In the genomic region with DNA sequence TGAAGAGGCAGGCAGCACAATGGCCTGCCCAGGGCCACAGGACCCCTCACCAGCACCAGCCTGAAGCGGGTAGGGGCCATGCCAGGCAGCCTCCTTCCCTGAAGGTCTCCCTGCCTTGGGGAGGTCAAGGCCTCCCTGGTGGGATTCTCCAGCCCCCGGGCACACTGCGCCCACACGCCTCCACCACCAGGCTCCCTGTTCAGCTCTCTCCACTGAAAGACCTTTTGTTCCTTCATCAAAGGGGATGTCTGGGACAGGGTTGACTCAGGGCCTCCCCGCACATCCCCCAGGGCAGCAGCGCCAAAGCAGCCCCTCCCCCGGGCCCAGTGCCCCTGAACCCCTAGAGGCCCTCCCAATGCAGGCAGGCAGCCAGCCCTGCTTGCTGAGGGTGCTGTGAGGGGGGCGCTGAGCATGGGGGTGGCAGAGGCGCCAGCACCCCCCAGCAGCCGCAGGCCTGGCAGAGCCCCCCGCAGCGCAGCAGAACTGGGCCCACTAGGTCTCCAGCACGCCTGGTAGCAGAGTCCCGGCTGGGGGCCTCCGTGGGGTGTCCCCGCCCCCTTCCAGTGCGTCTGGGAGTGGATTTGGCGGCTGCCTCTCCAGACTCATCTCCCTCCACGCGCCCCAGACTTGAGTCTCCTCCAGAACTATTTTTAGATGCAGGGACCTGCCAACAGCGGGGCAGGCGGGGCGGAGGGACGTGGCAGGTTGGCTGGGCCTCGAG, we compare ENCODE assay signal across 9 cellular contexts. TPM values are rescaled to one million over a fixed set of nuclear protein-coding genes. Genes with fewer than 3 reads are reported as not detected.
DNase-seq lines count a peak whose midpoint lies in the region; ATAC-seq and TF ChIP-seq lines count a peak whose summit lies in the region.
"Had no signal": no experiment of that assay in that cellular context is flagged by ENCODE, and none has a peak within 500 bp of the region (broad histone marks: within the 10 kb centered on the region; RNA-seq: fewer than 3 reads in every experiment).

No MANE protein-coding gene starts in this region.

- H3K9me3 ChIP-seq in GM23248 (ENCODE audit: low read depth) (no peaks in the 10 kb centered on the region), right atrium auricular region (no peaks in the 10 kb centered on the region), skeletal muscle tissue (ENCODE audit: control insufficient read depth in 3 of 3, low read length in 3 of 3) (no peaks in the 10 kb centered on the region)

- 7 to 18% methylated on average over 16 to 25 of the region's 25 CpGs for WGBS in GM23248 (ENCODE audit: low coverage in 1 of 2, low lambda C conversion rate in 2 of 2, missing lambda C conversion rate in 2 of 2), 2 experiments

- no peaks in the 10 kb centered on the region for H3K9me2 ChIP-seq in GM23248 (ENCODE audit: insufficient read depth)

- peak overlapping the region; percentile 91 for H3K9ac ChIP-seq in GM23248
- H3K9ac ChIP-seq in skeletal muscle tissue (ENCODE audit: low read depth in 1 of 3, low read length in 3 of 3): peak overlapping the region; percentile 20 to 83 (median 70)

- 0 out of 2 replicates have a peak overlapping the region, but pooled peaks have one; percentile 34 for H3K4me3 ChIP-seq in GM23248
- peak overlapping the region in 1 of 2 donors; percentile 21 for H3K4me3 ChIP-seq in right atrium auricular region
- peak overlapping the region; percentile 18 to 56 (median 23) for H3K4me3 ChIP-seq in skeletal muscle tissue (ENCODE audit: low read length in 3 of 3)

- H3K27ac ChIP-seq in GM23248 (peak overlapping the region; percentile 99), angular gyrus (ENCODE audit: low read depth, low read length) (peak overlapping the region; percentile 99), right atrium auricular region (peak overlapping the region; percentile 88 to 93), skeletal muscle tissue (ENCODE audit: low read depth, low read length) (peak overlapping the region; percentile 93)

- H3K27me3 ChIP-seq in GM23248 (replicated peaks; ENCODE audit: insufficient read depth) (no peaks in the 10 kb centered on the region), right atrium auricular region (no peaks in the 10 kb centered on the region), skeletal muscle tissue (ENCODE audit: control insufficient read depth in 3 of 3, insufficient read depth in 3 of 3, low read length in 3 of 3) (peaks cover 0 to 2% (median 0%) of the 10 kb centered on the region in 3 donors)

- in situ Hi-C loops in GM23248 (cut with MboI): no loop called here

- H3F3A ChIP-seq in GM23248 (ENCODE audit: insufficient read depth): peaks cover 12% of the 10 kb centered on the region; the same call in 1 of the 2 replicates

- DNase-seq in GM23248: peak; percentile 98
- peak; percentile 86 for DNase-seq in right atrium auricular region (ENCODE audit: low spot score)
- no peak for DNase-seq in GM19238 (ENCODE audit: insufficient read length, low spot score)
- DNase-seq in 8988T: no peak
- DNase-seq: T-helper 2 cell had no signal

- H4K20me1 ChIP-seq in GM23248 (ENCODE audit: insufficient read depth): no peaks in the 10 kb centered on the region

- peak overlapping the region; percentile 67 for H3K4me2 ChIP-seq in GM23248 (ENCODE audit: unreplicated experiment)

- ATAC-seq in GM21367 (IDR thresholded peaks at IDR 0.05; ENCODE audit: unreplicated experiment): no peak
- ATAC-seq in HG03025 (IDR thresholded peaks at IDR 0.05; ENCODE audit: low FRiP score, unreplicated experiment): no peak

- peaks cover 28% of the 10 kb centered on the region for H3K4me1 ChIP-seq in GM23248 (ENCODE audit: insufficient read depth)
- peaks cover 0 to 79% of the 10 kb centered on the region in 2 donors for H3K4me1 ChIP-seq in right atrium auricular region
- peaks cover 47 to 79% (median 64%) of the 10 kb centered on the region in 3 donors for H3K4me1 ChIP-seq in skeletal muscle tissue (ENCODE audit: control insufficient read depth in 3 of 3, insufficient read depth in 3 of 3, low read length in 3 of 3)

- no peak for TF ChIP-seq CTCF in right atrium auricular region (IDR thresholded peaks at IDR 0.05)

- H2AFZ ChIP-seq in GM23248: no peak overlapping the region

- H3K36me3 ChIP-seq in GM23248 (ENCODE audit: low read depth) (peaks cover 10% of the 10 kb centered on the region; the same call in 1 of the 2 replicates), right atrium auricular region (peaks cover 40% of the 10 kb centered on the region), skeletal muscle tissue (ENCODE audit: control insufficient read depth in 3 of 3, insufficient read depth in 3 of 3, low read length in 3 of 3) (peaks cover 45 to 51% (median 50%) of the 10 kb centered on the region in 3 donors)

- H3K79me2 ChIP-seq in GM23248 (ENCODE audit: insufficient read depth): peaks cover 98% of the 10 kb centered on the region

RNA-seq across cellular contexts. Expression of gene BCAR1, which starts 13.1 kb away (rescaled TPM):
- total RNA-seq in GM23248 (2014; rRNA removed; shearing (Covaris generic)): 84.0 and 87.0 TPM in 2 replicates
- 52.9 and 56.1 TPM in 2 replicates for polyA plus RNA-seq in GM23248 (2016; fragmentation: Nextera tagmentation; extraction: Ambion mirVana)
- total RNA-seq in right atrium auricular region (10 to 100 TPM; 58.0 to 88.2 TPM), skeletal muscle tissue (19.3 TPM)

RNA-seq across cellular contexts. Expression of gene CTRB1, which starts 19.5 kb away (rescaled TPM):
- not detected in 2 replicates for total RNA-seq in GM23248 (2014; rRNA removed; shearing (Covaris generic))
- not detected in 2 replicates for polyA plus RNA-seq in GM23248 (2016; fragmentation: Nextera tagmentation; extraction: Ambion mirVana)
- total RNA-seq in right atrium auricular region (not detected), skeletal muscle tissue (not detected)

RNA-seq across cellular contexts. Expression of gene CTRB2, which starts 31.3 kb away (rescaled TPM):
- not detected in 2 replicates for total RNA-seq in GM23248 (2014; rRNA removed; shearing (Covaris generic))
- not detected in 2 replicates for polyA plus RNA-seq in GM23248 (2016; fragmentation: Nextera tagmentation; extraction: Ambion mirVana)
- total RNA-seq in right atrium auricular region (not detected), skeletal muscle tissue (not detected)

Comparison
In these comparisons a context has a peak if more than half of its experiments do, and no peak if none do; other contexts are left out.
1. DNase-seq: peak in GM23248 (single experiment) and right atrium auricular region (single experiment); none in GM19238 (single experiment) and 8988T (single experiment).
2. Peak in every context shown above with its lines, with median percentiles within 50 percentile points of each other: H3K27ac ChIP-seq.